In the genomic region with DNA sequence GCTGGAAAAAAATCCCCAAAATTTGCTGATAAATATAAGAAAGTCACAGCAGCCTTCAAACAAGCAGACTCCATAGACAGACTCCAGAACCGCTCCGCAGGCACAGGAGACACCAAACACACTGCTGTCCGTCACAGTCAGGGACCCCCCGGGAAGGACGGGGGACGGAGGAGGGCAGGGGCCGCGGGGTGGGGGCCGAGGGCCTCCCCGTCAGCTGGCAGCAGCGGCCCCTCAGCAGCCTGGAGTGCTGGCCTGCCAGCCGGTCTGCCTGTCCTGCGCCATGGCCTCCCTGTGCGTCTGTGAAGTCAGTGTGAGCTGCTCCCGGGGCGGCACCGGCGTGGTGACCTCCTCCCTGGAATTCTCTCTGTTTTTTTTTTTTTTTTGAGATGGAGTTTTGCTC, we compare ENCODE assay signal across 35 cellular contexts. TPM values are rescaled to one million over a fixed set of nuclear protein-coding genes. Genes with fewer than 3 reads are reported as not detected.
"Had no signal": no experiment of that assay in that cellular context is flagged by ENCODE, and none has a peak within 500 bp of the region (broad histone marks: within the 10 kb centered on the region; RNA-seq: fewer than 3 reads in every experiment).

No MANE protein-coding gene starts in this region.

- H3K36me3 Mint-ChIP-seq: naive thymus-derived CD4-positive, alpha-beta T cell; T-cell had no signal

- DNase-seq: activated CD4-positive, alpha-beta T cell treated with anti-CD3 and anti-CD28 coated beads for 4 hours; activated CD4-positive, alpha-beta T cell treated with anti-CD3 and anti-CD28 coated beads, Interleukin-2, amount 50 U/mL, for 4 hours; activated naive CD4-positive, alpha-beta T cell; activated T-cell treated with anti-CD3 and anti-CD28 coated beads for 4 hours; activated T-cell treated with anti-CD3 and anti-CD28 coated beads, Interleukin-2, amount 50 U/mL, for 72 hours; effector memory CD4-positive, alpha-beta T cell; erythroblast; head of caudate nucleus; kidney glomerular epithelial cell; lower lobe of right lung; mesendoderm; occipital lobe; posterior cingulate gyrus; sigmoid colon; stimulated activated CD4-positive, alpha-beta T cell treated with anti-CD3 and anti-CD28 coated beads, Interleukin-1b, Interleukin-23, amount 100 ng/mL, for 48 hours; stimulated activated CD4-positive, alpha-beta T cell treated with anti-CD3 and anti-CD28 coated beads, Interleukin-4, amount 100 ng/mL, for 4 hours; stimulated activated CD8-positive, alpha-beta memory T cell treated with anti-CD3 and anti-CD28 coated beads, Interleukin-4, amount 100 ng/mL, for 48 hours; stimulated activated naive B cell treated with anti-CD40 and anti-IgM and Interleukin-4, amounts not matched to agents 10 μg/mL and 1 μg/mL and 100 μg/mL, for 72 hours; T-cell; tibial artery had no signal

- H3K9me3 Mint-ChIP-seq: central memory CD8-positive, alpha-beta T cell; neural crest cell; T-cell had no signal

- H3K27me3 Mint-ChIP-seq: central memory CD8-positive, alpha-beta T cell; stimulated activated naive B cell treated with anti-CD40 and anti-IgM and Interleukin-4, amounts not matched to agents 10 μg/mL and 1 μg/mL and 100 μg/mL, for 72 hours; T-cell had no signal

- H3K36me3 ChIP-seq: gastroesophageal sphincter, left lung, lower lobe of right lung, sigmoid colon, suprapubic skin, tibial artery had no signal

- FAIRE-seq: bronchial epithelial cell, TTC549 had no signal

- H3K27ac ChIP-seq: gastroesophageal sphincter, left lung, sigmoid colon, suprapubic skin, tibial artery had no signal

- H3K9me3 ChIP-seq: gastroesophageal sphincter, left lung, lower lobe of right lung, sigmoid colon, suprapubic skin, tibial artery had no signal

- ATAC-seq: activated naive CD4-positive, alpha-beta T cell treated with anti-CD3 and anti-CD28 coated beads, Interleukin-2, amount 50 U/mL, for 72 hours; activated T-cell treated with anti-CD3 and anti-CD28 coated beads, Interleukin-2, amount 50 U/mL, for 72 hours; gastroesophageal sphincter; naive thymus-derived CD4-positive, alpha-beta T cell; stimulated activated naive B cell treated with anti-CD40 and anti-IgM and Interleukin-4, amounts not matched to agents 10 μg/mL and 1 μg/mL and 100 μg/mL, for 72 hours; T-cell had no signal

- H3K4me1 Mint-ChIP-seq: central memory CD8-positive, alpha-beta T cell had no signal

- H3K4me3 ChIP-seq: gastroesophageal sphincter, left lung, lower lobe of right lung, sigmoid colon, smooth muscle cell, suprapubic skin, tibial artery had no signal

- H3K4me3 Mint-ChIP-seq: activated T-cell treated with anti-CD3 and anti-CD28 coated beads, Interleukin-2, amount 50 U/mL, for 72 hours; central memory CD8-positive, alpha-beta T cell; naive thymus-derived CD4-positive, alpha-beta T cell; neural crest cell; stimulated activated naive B cell treated with anti-CD40 and anti-IgM and Interleukin-4, amounts not matched to agents 10 μg/mL and 1 μg/mL and 100 μg/mL, for 72 hours; T-cell had no signal

- H3K27ac Mint-ChIP-seq: activated naive CD4-positive, alpha-beta T cell treated with anti-CD3 and anti-CD28 coated beads, Interleukin-2, amount 50 U/mL, for 72 hours; activated T-cell treated with anti-CD3 and anti-CD28 coated beads, Interleukin-2, amount 50 U/mL, for 72 hours; naive thymus-derived CD4-positive, alpha-beta T cell; stimulated activated naive B cell treated with anti-CD40 and anti-IgM and Interleukin-4, amounts not matched to agents 10 μg/mL and 1 μg/mL and 100 μg/mL, for 72 hours; T-cell had no signal

RNA-seq across cellular contexts. Expression of a gene that starts 47.7 kb away (rescaled TPM):
- total RNA-seq: activated naive CD4-positive, alpha-beta T cell treated with anti-CD3 and anti-CD28 coated beads, Interleukin-2, amount 50 U/mL, for 72 hours; bronchial epithelial cell; dermis microvascular lymphatic vessel endothelial cell; fibroblast of lung; fibroblast of villous mesenchyme; neural crest cell; occipital lobe; sigmoid colon; smooth muscle cell; suprapubic skin had no signal
- polyA plus RNA-seq: fibroblast of lung; naive thymus-derived CD4-positive, alpha-beta T cell; smooth muscle cell had no signal

RNA-seq across cellular contexts. Expression of a gene that starts 51.8 kb away (rescaled TPM):
- total RNA-seq: activated naive CD4-positive, alpha-beta T cell treated with anti-CD3 and anti-CD28 coated beads, Interleukin-2, amount 50 U/mL, for 72 hours; fibroblast of lung; fibroblast of villous mesenchyme; mononuclear cell; neural crest cell; occipital lobe; sigmoid colon; T-cell; T-helper 2 cell treated with Interferon-gamma antibody and Interleukin-4, amounts not matched to agents 100 ng/mL and 5 ng/mL, for 36 hours had no signal
- polyA plus RNA-seq: fibroblast of lung; naive thymus-derived CD4-positive, alpha-beta T cell had no signal
